In genomic region chr9:125541840-125542243, GRCh38 we compare ENCODE assay signal across 13 cellular contexts.
DNase-seq lines count a peak whose midpoint lies in the region; TF ChIP-seq lines count a peak whose summit lies in the region.
"Had no signal": no experiment of that assay in that cellular context is flagged by ENCODE, and none has a peak within 500 bp of the region (broad histone marks: within the 10 kb centered on the region; RNA-seq: fewer than 3 reads in every experiment).

No MANE protein-coding gene starts in this region.

- H3K9me3 Mint-ChIP-seq in neural progenitor cell (no peaks in the 10 kb centered on the region), osteocyte (ENCODE audit: unreplicated experiment) (no peaks in the 10 kb centered on the region)
- H3K9me3 Mint-ChIP-seq: activated CD8-positive, alpha-beta T cell treated with anti-CD3 and anti-CD28 coated beads for 36 hours; natural killer cell treated with Interleukin-12 subunit alpha and Interleukin-12 subunit beta and Interleukin-15 and Interleukin-18, amount 100 ng/mL, for 72 hours had no signal

- H3K4me1 ChIP-seq in PC-9 (replicated peaks; ENCODE audit: insufficient read depth) = peaks cover 48% of the 10 kb centered on the region
- peaks cover 4% of the 10 kb centered on the region for H3K4me1 ChIP-seq in neural progenitor cell

- no peak overlapping the region for H3K9ac ChIP-seq in neural progenitor cell

- CTCF ChIA-PET in PC-9 (lab: Charles Lee) = interaction anchor here (0.7 kb wide), 1 partner anchor 112 kb away, joined by 3 read pairs; no protein-coding TSS in a partner anchor

- no peak overlapping the region for H3K4me3 ChIP-seq in PC-9
- no peak overlapping the region for H3K4me3 ChIP-seq in neural progenitor cell
- H3K4me3 ChIP-seq: gastroesophageal sphincter, suprapubic skin had no signal

- BruUV-seq in PC-9 (replicated peaks; lab: Mats Ljungman, UMichigan) = no TSS peak

- H3K36me3 ChIP-seq in PC-9 (ENCODE audit: low read depth) = peaks cover 16% of the 10 kb centered on the region; the same call in 1 of the 2 replicates
- no peaks in the 10 kb centered on the region for H3K36me3 ChIP-seq in neural progenitor cell
- H3K36me3 ChIP-seq: gastroesophageal sphincter had no signal

- TF ChIP-seq CTCF in PC-9 (conservative IDR thresholded peaks at IDR 0.05) = no peak
- TF ChIP-seq CTCF in neural progenitor cell (IDR thresholded peaks at IDR 0.05) = no peak
- no peak for TF ChIP-seq CTCF in osteocyte (IDR thresholded peaks at IDR 0.05)

- H3K4me1 Mint-ChIP-seq in neural progenitor cell (peaks cover 1% of the 10 kb centered on the region), osteocyte (ENCODE audit: unreplicated experiment) (peaks cover 30% of the 10 kb centered on the region)

- POLR2A ChIA-PET in PC-9 (lab: Charles Lee; ENCODE audit: unreplicated experiment) = interaction anchor here (0.5 to 0.6 kb wide), 2 partner anchors 287 to 346 kb away, joined by 3 to 6 read pairs; no protein-coding TSS in a partner anchor

- H3K27me3 ChIP-seq in PC-9 (ENCODE audit: insufficient read depth, low read depth) (no peaks in the 10 kb centered on the region), neural progenitor cell (no peaks in the 10 kb centered on the region)
- H3K27me3 ChIP-seq: gastroesophageal sphincter, suprapubic skin had no signal

- H3F3A ChIP-seq in PC-9 (ENCODE audit: insufficient read depth, low read depth) = peaks cover 34% of the 10 kb centered on the region
- no peaks in the 10 kb centered on the region for H3F3A ChIP-seq in neural progenitor cell (ENCODE audit: low read depth)

- intact Hi-C loops in PC-9 (cut with micrococcal nuclease; ENCODE audit: unreplicated experiment) = no loop called here

- no peak overlapping the region for H2AFZ ChIP-seq in PC-9
- no peak overlapping the region for H2AFZ ChIP-seq in neural progenitor cell (replicated peaks)

- no peaks in the 10 kb centered on the region for H3K27me3 Mint-ChIP-seq in neural progenitor cell (ENCODE audit: insufficient read depth, low read depth)
- H3K27me3 Mint-ChIP-seq in osteocyte (ENCODE audit: unreplicated experiment) = no peaks in the 10 kb centered on the region
- H3K27me3 Mint-ChIP-seq: activated CD8-positive, alpha-beta T cell treated with anti-CD3 and anti-CD28 coated beads for 36 hours; natural killer cell treated with Interleukin-12 subunit alpha and Interleukin-12 subunit beta and Interleukin-15 and Interleukin-18, amount 100 ng/mL, for 72 hours had no signal

- H4K20me1 ChIP-seq in PC-9 (ENCODE audit: insufficient read depth) = no peaks in the 10 kb centered on the region
- no peaks in the 10 kb centered on the region for H4K20me1 ChIP-seq in neural progenitor cell (ENCODE audit: low read depth)

- H3K4me3 Mint-ChIP-seq in neural progenitor cell (no peak overlapping the region), osteocyte (ENCODE audit: unreplicated experiment) (no peak overlapping the region)
- H3K4me3 Mint-ChIP-seq: activated CD8-positive, alpha-beta T cell treated with anti-CD3 and anti-CD28 coated beads for 36 hours; natural killer cell treated with Interleukin-12 subunit alpha and Interleukin-12 subunit beta and Interleukin-15 and Interleukin-18, amount 100 ng/mL, for 72 hours had no signal

- H3K27ac Mint-ChIP-seq in neural progenitor cell (no peak overlapping the region), osteocyte (ENCODE audit: unreplicated experiment) (no peak overlapping the region)
- H3K27ac Mint-ChIP-seq: activated CD8-positive, alpha-beta T cell treated with anti-CD3 and anti-CD28 coated beads for 36 hours; natural killer cell treated with Interleukin-12 subunit alpha and Interleukin-12 subunit beta and Interleukin-15 and Interleukin-18, amount 100 ng/mL, for 72 hours had no signal

- no peaks in the 10 kb centered on the region for H3K9me2 ChIP-seq in PC-9 (ENCODE audit: insufficient read depth)

- H3K27ac ChIP-seq in PC-9 (peak overlapping the region; percentile 27; the same call in 1 of the 2 replicates), neural progenitor cell (no peak overlapping the region)
- H3K27ac ChIP-seq: gastroesophageal sphincter, suprapubic skin had no signal

- H3K9me3 ChIP-seq in PC-9 (ENCODE audit: insufficient read depth, low read depth) = no peaks in the 10 kb centered on the region
- no peaks in the 10 kb centered on the region for H3K9me3 ChIP-seq in neural progenitor cell (ENCODE audit: low read depth)
- H3K9me3 ChIP-seq: gastroesophageal sphincter, suprapubic skin had no signal

- H3K79me2 ChIP-seq in PC-9 (ENCODE audit: low read depth) = peaks cover 12% of the 10 kb centered on the region; the same call in 1 of the 2 replicates
- no peaks in the 10 kb centered on the region for H3K79me2 ChIP-seq in neural progenitor cell (ENCODE audit: low read depth)

- H3K4me2 ChIP-seq in PC-9 (no peak overlapping the region), neural progenitor cell (no peak overlapping the region)

- peak; percentile 70 for DNase-seq in DMS153 (lab: John Stamatoyannopoulos, UW)
- DNase-seq in NCI-H146 treated with DMSO at 0.1 percent for 48 hours (lab: John Stamatoyannopoulos, UW; ENCODE audit: unreplicated experiment) = peak; percentile 6
- no peak for DNase-seq in PC-9
- DNase-seq in inferior parietal cortex (ENCODE audit: extremely low spot score) = peak; percentile 11
- DNase-seq in mucosa of gallbladder (ENCODE audit: low spot score) = no peak
- no peak for DNase-seq in neural progenitor cell (ENCODE audit: low spot score)
- DNase-seq in osteocyte (ENCODE audit: extremely low spot score, unreplicated experiment) = no peak
- no peak for DNase-seq in germinal center (ENCODE audit: low spot score)
- DNase-seq: activated CD8-positive, alpha-beta T cell treated with anti-CD3 and anti-CD28 coated beads for 36 hours; kidney had no signal

- H3K36me3 Mint-ChIP-seq in neural progenitor cell (peaks cover 12% of the 10 kb centered on the region), osteocyte (ENCODE audit: unreplicated experiment) (peaks cover 19% of the 10 kb centered on the region)

Comparison
In these comparisons a context has a peak if more than half of its experiments do, and no peak if none do; other contexts are left out.
1. DNase-seq: peak in DMS153 (single experiment), NCI-H146 treated with DMSO at 0.1 percent for 48 hours (single experiment) and inferior parietal cortex (single experiment); none in PC-9 (0 of 2), mucosa of gallbladder (single experiment), neural progenitor cell (single experiment), osteocyte (single experiment) and germinal center (single experiment).